In genomic region chr10:8070440-8070839, GRCh38 we compare ENCODE assay signal across 1 cellular context.
TF ChIP-seq lines count a peak whose summit lies in the region.

No MANE protein-coding gene starts in this region.

TF ChIP-seq in SK-N-SH, 30 proteins besides CTCF, POLR2A, EP300 and RAD21:
- TF ChIP-seq RXRA (IDR thresholded peaks at IDR 0.05; ENCODE audit: borderline replicate concordance, low read depth) (no peak), EZH2phosphoT487 (IDR thresholded peaks at IDR 0.05; ENCODE audit: borderline replicate concordance, low read depth) (no peak), FOXM1 (IDR thresholded peaks at IDR 0.05; ENCODE audit: low read depth) (no peak), MXI1 (IDR thresholded peaks at IDR 0.05; ENCODE audit: low read depth, low read length) (no peak), YY1 (IDR thresholded peaks at IDR 0.05; ENCODE audit: low read depth) (no peak), ELF1 (IDR thresholded peaks at IDR 0.05) (no peak), GATA2 (CRISPR knock-in tag; IDR thresholded peaks at IDR 0.05) (no peak), FOSL2 (IDR thresholded peaks at IDR 0.05; ENCODE audit: borderline replicate concordance, low read depth) (no peak)
